Comparison of ENCODE assay signal across 22 cellular contexts in genomic region chr17:75757086-75757681, GRCh38. TPM values are rescaled to one million over a fixed set of nuclear protein-coding genes. Genes with fewer than 3 reads are reported as not detected.
DNase-seq lines count a peak whose midpoint lies in the region; ATAC-seq, FAIRE-seq and TF ChIP-seq lines count a peak whose summit lies in the region.
"Had no signal": no experiment of that assay in that cellular context is flagged by ENCODE, and none has a peak within 500 bp of the region (broad histone marks: within the 10 kb centered on the region; RNA-seq: fewer than 3 reads in every experiment).

No MANE protein-coding gene starts in this region.

- 89% methylated on average over 21 of the region's 21 CpGs for WGBS in right cardiac atrium

- H3K79me2 ChIP-seq in PC-3 (ENCODE audit: low read length), result no peaks in the 10 kb centered on the region

- peak in 2 of 3 donors; percentile 56 to 66 for DNase-seq in right cardiac atrium
- no peak for DNase-seq in right atrium auricular region (ENCODE audit: low spot score)
- no peak for DNase-seq in PC-3
- peak; percentile 19 for DNase-seq in colonic mucosa
- DNase-seq in urothelium cell line (ENCODE audit: low spot score), result no peak
- DNase-seq in NCI-H187 (lab: John Stamatoyannopoulos, UW), result no peak
- no peak for DNase-seq in foreskin keratinocyte
- DNase-seq: CD4-positive, alpha-beta T cell; GOT3; Karpas-422; NCI-H1417 treated with DMSO at 0.1 percent for 48 hours; NCI-H187 treated with DMSO at 0.1 percent for 48 hours; NCI-H2107; NCI-H446 treated with DMSO at 0.1 percent for 48 hours; NCI-H526 treated with DMSO at 0.1 percent for 48 hours; OCI-M1; RPMI8226; SJCRH30 had no signal

- TSS peak; percentile 75 for BruUV-seq in PC-3 (replicated peaks; lab: Mats Ljungman, UMichigan)

- intact Hi-C loops in right cardiac atrium (cut with DNase I) (no loop called here), PC-3 (cut with micrococcal nuclease) (no loop called here), colonic mucosa (cut with DNase I) (no loop called here)

- POLR2A ChIA-PET in PC-3 (lab: Charles Lee; ENCODE audit: unreplicated experiment), result interaction anchor here (0.5 kb wide), 1 partner anchor 98 kb away, joined by 3 read pairs; the partner anchor contains the start of gene WBP2

- H3K9me3 ChIP-seq in right cardiac atrium (ENCODE audit: control insufficient read depth, low read length) (no peaks in the 10 kb centered on the region), right atrium auricular region (no peaks in the 10 kb centered on the region), PC-3 (ENCODE audit: low read length) (no peaks in the 10 kb centered on the region), colonic mucosa (no peaks in the 10 kb centered on the region)
- H3K9me3 ChIP-seq: A549, BLaER1, SJCRH30 had no signal

- no peak overlapping the region for H2AFZ ChIP-seq in PC-3 (ENCODE audit: low read length)

- no peaks in the 10 kb centered on the region for H3K27me3 ChIP-seq in right cardiac atrium (ENCODE audit: control insufficient read depth, insufficient read depth)
- no peaks in the 10 kb centered on the region for H3K27me3 ChIP-seq in right atrium auricular region
- no peaks in the 10 kb centered on the region for H3K27me3 ChIP-seq in PC-3 (ENCODE audit: low read length)
- no peaks in the 10 kb centered on the region for H3K27me3 ChIP-seq in colonic mucosa
- H3K27me3 ChIP-seq in foreskin keratinocyte, result no peaks in the 10 kb centered on the region
- H3K27me3 ChIP-seq: BLaER1, SJCRH30 had no signal

- H3K4me3 ChIP-seq in right cardiac atrium (ENCODE audit: low read length) (no peak overlapping the region), right atrium auricular region (no peak overlapping the region), PC-3 (ENCODE audit: low read length) (no peak overlapping the region), colonic mucosa (no peak overlapping the region)
- H3K4me3 ChIP-seq: A549, BLaER1, SJCRH30 had no signal

- peak; percentile 66 for FAIRE-seq in urothelium cell line (lab: Jason Lieb, UNC)
- FAIRE-seq: A549, G401.6 had no signal

- H3K27ac ChIP-seq in right cardiac atrium (ENCODE audit: low read length), result no peak overlapping the region
- no peak overlapping the region for H3K27ac ChIP-seq in right atrium auricular region
- H3K27ac ChIP-seq in PC-3 (ENCODE audit: low read length), result no peak overlapping the region
- no peak overlapping the region for H3K27ac ChIP-seq in colonic mucosa
- no peak overlapping the region for H3K27ac ChIP-seq in foreskin keratinocyte
- H3K27ac ChIP-seq: A549, BLaER1, SJCRH30 had no signal

- no peaks in the 10 kb centered on the region for H4K20me1 ChIP-seq in PC-3 (ENCODE audit: low read length)
- H4K20me1 ChIP-seq: BLaER1 had no signal

- ATAC-seq in right cardiac atrium (no peak), PC-3 (no peak), HG02884 (IDR thresholded peaks at IDR 0.05; ENCODE audit: unreplicated experiment) (no peak), foreskin keratinocyte (no peak)
- ATAC-seq: A549 had no signal

- H3K36me3 ChIP-seq in right atrium auricular region, result no peaks in the 10 kb centered on the region
- H3K36me3 ChIP-seq in PC-3 (ENCODE audit: low read depth, low read length), result peaks cover 45% of the 10 kb centered on the region; the same call in 1 of the 2 replicates
- peaks cover 30% of the 10 kb centered on the region for H3K36me3 ChIP-seq in colonic mucosa
- H3K36me3 ChIP-seq: SJCRH30 had no signal

- no peaks in the 10 kb centered on the region for H3K9me2 ChIP-seq in PC-3 (replicated peaks; ENCODE audit: low read length)

- CTCF ChIA-PET in PC-3 (lab: Charles Lee), result no interaction called here

- H3K4me2 ChIP-seq in PC-3 (ENCODE audit: low read length), result no peak overlapping the region
- H3K4me2 ChIP-seq: A549, BLaER1 had no signal

- H3F3A ChIP-seq in PC-3 (ENCODE audit: low read length, unreplicated experiment), result no peaks in the 10 kb centered on the region

- TF ChIP-seq CTCF in right atrium auricular region (IDR thresholded peaks at IDR 0.05), result no peak
- TF ChIP-seq CTCF in PC-3 (conservative IDR thresholded peaks at IDR 0.05; ENCODE audit: low read depth, low read length), result no peak
- TF ChIP-seq CTCF in colonic mucosa (IDR thresholded peaks at IDR 0.05), result no peak
- TF ChIP-seq CTCF in foreskin keratinocyte (conservative IDR thresholded peaks at IDR 0.05), result no peak

- H3K9ac ChIP-seq in PC-3 (ENCODE audit: low read length) (no peak overlapping the region), colonic mucosa (ENCODE audit: low read depth in 2 of 2, low read length in 2 of 2) (no peak overlapping the region)
- H3K9ac ChIP-seq: BLaER1 had no signal

- peaks cover 2% of the 10 kb centered on the region for H3K4me1 ChIP-seq in right cardiac atrium (ENCODE audit: control insufficient read depth, insufficient read depth, low read length)
- peaks cover 0 to 15% of the 10 kb centered on the region in 2 donors for H3K4me1 ChIP-seq in right atrium auricular region
- H3K4me1 ChIP-seq in PC-3 (ENCODE audit: insufficient read depth, low read length), result no peaks in the 10 kb centered on the region
- H3K4me1 ChIP-seq in colonic mucosa, result no peaks in the 10 kb centered on the region
- no peaks in the 10 kb centered on the region for H3K4me1 ChIP-seq in foreskin keratinocyte
- H3K4me1 ChIP-seq: A549 had no signal

RNA-seq across cellular contexts. Expression of gene GALK1, which starts 7.8 kb away (rescaled TPM):
- 10 to 100 TPM; 15.9 to 19.5 (median 17.3) TPM for total RNA-seq in right cardiac atrium
- polyA plus RNA-seq in right cardiac atrium, result 22.6 TPM
- total RNA-seq in right atrium auricular region, result 10 to 100 TPM; 19.6 to 21.0 TPM
- 64.9 and 75.0 TPM in 2 replicates for total RNA-seq in PC-3 (2014; rRNA removed)
- 10 to 100 TPM; 21.3 to 23.6 TPM for total RNA-seq in colonic mucosa
- 6.8 and 8.3 TPM in 2 replicates for total RNA-seq in foreskin keratinocyte
- 5.3 and 7.8 TPM in 2 replicates for polyA plus RNA-seq in foreskin keratinocyte

RNA-seq across cellular contexts. Expression of gene UNK, which starts 27.4 kb away (rescaled TPM):
- total RNA-seq in right cardiac atrium (10 to 100 TPM; 18.2 to 22.5 (median 19.9) TPM), right atrium auricular region (10 to 100 TPM; 18.8 to 25.3 TPM), PC-3 (2014; rRNA removed) (21.8 and 22.9 TPM in 2 replicates), colonic mucosa (10 to 100 TPM; 18.4 to 26.0 TPM), foreskin keratinocyte (15.0 and 16.3 TPM in 2 replicates)
- polyA plus RNA-seq in right cardiac atrium (20.8 TPM), foreskin keratinocyte (11.3 and 12.7 TPM in 2 replicates)

RNA-seq across cellular contexts. Expression of gene ITGB4, which starts 35.9 kb away (rescaled TPM):
- total RNA-seq in right cardiac atrium, result 10 to 100 TPM; 19.9 to 29.7 (median 23.6) TPM
- 12.7 TPM for polyA plus RNA-seq in right cardiac atrium
- 10 to 100 TPM; 11.1 to 37.5 TPM for total RNA-seq in right atrium auricular region
- total RNA-seq in PC-3 (2014; rRNA removed), result 273 and 362 TPM in 2 replicates
- 100 to 1,000 TPM; 267 to 272 TPM for total RNA-seq in colonic mucosa
- total RNA-seq in foreskin keratinocyte, result 956 and 1,415 TPM in 2 replicates
- polyA plus RNA-seq in foreskin keratinocyte, result 1,123 and 1,776 TPM in 2 replicates

Comparison
In these comparisons a context has a peak if more than half of its experiments do, and no peak if none do; other contexts are left out.
1. DNase-seq: peak in right cardiac atrium (2 of 3) and colonic mucosa (single experiment); none in right atrium auricular region (single experiment), PC-3 (single experiment), urothelium cell line (single experiment), NCI-H187 (0 of 2) and foreskin keratinocyte (0 of 2).